Comparison of ENCODE assay signal across 8 cellular contexts in genomic region chr10:86688398-86688921, GRCh38. TPM values are rescaled to one million over a fixed set of nuclear protein-coding genes. Genes with fewer than 3 reads are reported as not detected.
A peak's percentile ranks its signal among the peaks of the same experiment; 100 is the strongest.
DNase-seq lines count a peak whose midpoint lies in the region; ATAC-seq and TF ChIP-seq lines count a peak whose summit lies in the region.

No MANE protein-coding gene starts in this region.

- intact Hi-C loops in left cardiac atrium (cut with DNase I), result loop anchor here in 1 of 2 donors (5.0 kb wide), 1 partner anchor 209 kb away; no protein-coding TSS in a partner anchor

- no peaks in the 10 kb centered on the region for H3K9me3 ChIP-seq in DOHH2 (ENCODE audit: control insufficient read depth, insufficient read depth, low read length)

- no peaks in the 10 kb centered on the region for H3K79me2 ChIP-seq in DOHH2 (ENCODE audit: control insufficient read depth, low read length)

- H3K4me3 ChIP-seq in DOHH2 (ENCODE audit: low read length), result no peak overlapping the region

- TF ChIP-seq CTCF in DOHH2 (IDR thresholded peaks at IDR 0.05; ENCODE audit: low read depth, low read length, poor library complexity, severe bottlenecking), result peak; percentile 81

- DNase-seq in HuH-7 (ENCODE audit: low spot score), result peak; percentile 78
- peak; percentile 72 for DNase-seq in SKM-1 (lab: John Stamatoyannopoulos, UW; ENCODE audit: unreplicated experiment)
- DNase-seq in activated naive CD8-positive, alpha-beta T cell treated with anti-CD3 and anti-CD28 coated beads, Interleukin-2, amount 50 U/mL, for 16 hours (ENCODE audit: low read depth, low spot score), result peak; percentile 21
- DNase-seq in left cardiac atrium, result peak; percentile 67
- peak; percentile 52 for DNase-seq in renal cortical epithelial cell (ENCODE audit: low read depth)

- H3K9me2 ChIP-seq in DOHH2 (replicated peaks; ENCODE audit: control insufficient read depth, low read length), result no peaks in the 10 kb centered on the region

- no peak overlapping the region for H3K4me2 ChIP-seq in DOHH2 (ENCODE audit: low read length)

- H3K27me3 ChIP-seq in DOHH2 (ENCODE audit: control insufficient read depth, low read length), result no peaks in the 10 kb centered on the region; the same call in 1 of the 2 replicates

- ATAC-seq in GM21447 (IDR thresholded peaks at IDR 0.05; ENCODE audit: unreplicated experiment) (peak; percentile 89), left cardiac atrium (peak; percentile 7 to 8), HG03571 (IDR thresholded peaks at IDR 0.05; ENCODE audit: unreplicated experiment) (no peak)

- peaks cover 2% of the 10 kb centered on the region; the same call in 1 of the 2 replicates for H3K4me1 ChIP-seq in DOHH2 (ENCODE audit: control insufficient read depth, low read length)

- no peaks in the 10 kb centered on the region for H3F3A ChIP-seq in DOHH2 (ENCODE audit: control insufficient read depth, insufficient read depth)

- H3K36me3 ChIP-seq in DOHH2 (ENCODE audit: control insufficient read depth, low read length), result no peaks in the 10 kb centered on the region

- H3K27ac ChIP-seq in DOHH2 (ENCODE audit: low read depth, low read length), result no peak overlapping the region

- no peaks in the 10 kb centered on the region for H4K20me1 ChIP-seq in DOHH2 (ENCODE audit: control insufficient read depth, insufficient read depth, low read depth, low read length)

RNA-seq across cellular contexts. Expression of gene LDB3, which starts 20.1 kb away (rescaled TPM):
- total RNA-seq in left cardiac atrium, result 100 to 1,000 TPM; 585 to 779 TPM
- 0.05 TPM in 1 of 2 replicates, not detected in the other for total RNA-seq in renal cortical epithelial cell

RNA-seq across cellular contexts. Expression of gene OPN4, which starts 34.1 kb away (rescaled TPM):
- under 1 TPM; 0.12 to 0.18 TPM for total RNA-seq in left cardiac atrium
- total RNA-seq in renal cortical epithelial cell, result not detected in 2 replicates

Comparison
In these comparisons a context has a peak if more than half of its experiments do, and no peak if none do; other contexts are left out.
1. DNase-seq: peak in every context shown above with its lines; median percentile 78 in HuH-7; 72 in SKM-1; 67 in left cardiac atrium; 52 in renal cortical epithelial cell; 21 in activated naive CD8-positive, alpha-beta T cell treated with anti-CD3 and anti-CD28 coated beads, Interleukin-2, amount 50 U/mL, for 16 hours.
2. RNA of gene LDB3, which starts 20.1 kb away (total RNA-seq): 585 to 779 TPM in left cardiac atrium; 0.05 TPM in renal cortical epithelial cell; every median in the first group is over 100 times any median in the second.